ENCODE assay signal across 21 cellular contexts in genomic region chr17:49908782-49909714, GRCh38. TPM values are rescaled to one million over a fixed set of nuclear protein-coding genes. Genes with fewer than 3 reads are reported as not detected.
DNase-seq lines count a peak whose midpoint lies in the region; ATAC-seq, FAIRE-seq and TF ChIP-seq lines count a peak whose summit lies in the region.
"Had no signal": no experiment of that assay in that cellular context is flagged by ENCODE, and none has a peak within 500 bp of the region (broad histone marks: within the 10 kb centered on the region; RNA-seq: fewer than 3 reads in every experiment).

No MANE protein-coding gene starts in this region.

- H2BK120ac ChIP-seq in H1 (replicated peaks; ENCODE audit: low read depth, low read length) = no peak overlapping the region

- TF ChIP-seq POLR2A in H1 (IDR thresholded peaks at IDR 0.05; ENCODE audit: control extremely low read depth in 1 of 2, low read depth in 2 of 2, low read length in 2 of 2) (no peak), uterus (IDR thresholded peaks at IDR 0.05) (no peak), upper lobe of left lung (IDR thresholded peaks at IDR 0.05) (no peak)

- H3K79me1 ChIP-seq in H1 (ENCODE audit: low read depth, low read length) = no peaks in the 10 kb centered on the region

- peak overlapping the region; percentile 29 for H3K4me3 Mint-ChIP-seq in neural crest cell
- H3K4me3 Mint-ChIP-seq: HFFc6 had no signal

- H3K9me3 ChIP-seq in ES-I3 (ENCODE audit: control insufficient read depth, insufficient read depth, low read length) = no peaks in the 10 kb centered on the region
- no peaks in the 10 kb centered on the region for H3K9me3 ChIP-seq in NT2/D1 (ENCODE audit: insufficient read depth, low read length)
- no peaks in the 10 kb centered on the region for H3K9me3 ChIP-seq in H1 (ENCODE audit: insufficient read depth in 2 of 2, low read depth in 1 of 2, low read length in 1 of 2)
- no peaks in the 10 kb centered on the region for H3K9me3 ChIP-seq in uterus
- H3K9me3 ChIP-seq in upper lobe of left lung = no peaks in the 10 kb centered on the region
- H3K9me3 ChIP-seq: A549 had no signal

- peaks cover 18% of the 10 kb centered on the region for H3K4me1 ChIP-seq in ES-I3 (ENCODE audit: insufficient read depth, low read length)
- H3K4me1 ChIP-seq in NT2/D1 (ENCODE audit: insufficient read depth, insufficient read length) = peaks cover 35% of the 10 kb centered on the region
- peaks cover 0 to 24% (median 14%) of the 10 kb centered on the region in 4 experiments; a peak in 6 of 7 replicates for H3K4me1 ChIP-seq in H1 (replicated peaks in 1 of 4; ENCODE audit: control insufficient read depth in 3 of 4, insufficient read depth in 4 of 4, low read length in 3 of 4)
- H3K4me1 ChIP-seq in uterus = peaks cover 0 to 6% of the 10 kb centered on the region in 2 donors
- H3K4me1 ChIP-seq in upper lobe of left lung = peaks cover 0 to 11% (median 5%) of the 10 kb centered on the region in 4 donors

- no peak for TF ChIP-seq EP300 in H1 (IDR thresholded peaks at IDR 0.05; ENCODE audit: borderline replicate concordance in 1 of 2, low read depth in 2 of 2, low read length in 2 of 2)
- TF ChIP-seq EP300 in upper lobe of left lung (IDR thresholded peaks at IDR 0.05) = no peak

- DNase-seq in NT2/D1 (ENCODE audit: low read depth, low spot score) (no peak), H1 (ENCODE audit: low read depth in 1 of 2, low spot score in 2 of 2) (no peak), neural crest cell (ENCODE audit: low read depth, low spot score) (no peak), uterus (no peak), upper lobe of left lung (no peak), NCI-H446 treated with DMSO at 0.1 percent for 48 hours (lab: John Stamatoyannopoulos, UW) (no peak)
- DNase-seq: AML-193; CD4-positive, CD25-positive, alpha-beta regulatory T cell; DMS79; GF-D8; HFFc6; NCI-H1092; NCI-H1694; NCI-H2171; NCI-H524 treated with DMSO at 0.1 percent for 48 hours; PC-3 had no signal

- no peak for TF ChIP-seq CTCF in H1 (IDR thresholded peaks at IDR 0.05; ENCODE audit: control extremely low read depth in 1 of 3, insufficient read depth in 1 of 3, low read depth in 1 of 3, low read length in 3 of 3)
- no peak for TF ChIP-seq CTCF in neural crest cell (conservative IDR thresholded peaks at IDR 0.05)
- no peak for TF ChIP-seq CTCF in uterus (IDR thresholded peaks at IDR 0.05)
- TF ChIP-seq CTCF in upper lobe of left lung (IDR thresholded peaks at IDR 0.05) = no peak

- no peaks in the 10 kb centered on the region for H3K36me3 Mint-ChIP-seq in neural crest cell (ENCODE audit: low read depth)
- H3K36me3 Mint-ChIP-seq: CD4-positive, CD25-positive, alpha-beta regulatory T cell had no signal

- H3K4me3 ChIP-seq in NT2/D1 (ENCODE audit: insufficient read length, low read depth) (no peak overlapping the region), H1 (ENCODE audit: extremely low read depth in 1 of 4, insufficient read depth in 2 of 4, low read depth in 3 of 4, low read length in 4 of 4) (peak overlapping the region in 1 of 4 experiments; percentile 69; a peak in 1 of 8 replicates), uterus (no peak overlapping the region), upper lobe of left lung (no peak overlapping the region)
- H3K4me3 ChIP-seq: A549, SK-N-MC had no signal

- no peak overlapping the region for H3K4ac ChIP-seq in H1 (replicated peaks; ENCODE audit: insufficient read length, low read depth, low read length)

- intact Hi-C loops in uterus (cut with DNase I; ENCODE audit: low total_unique reads) = no loop called here

- no peak overlapping the region for H2AFZ ChIP-seq in H1 (ENCODE audit: low read length)

- H3K36me3 ChIP-seq in ES-I3 (ENCODE audit: insufficient read depth, low read length) = no peaks in the 10 kb centered on the region
- H3K36me3 ChIP-seq in NT2/D1 (ENCODE audit: insufficient read depth, insufficient read length, low read length) = no peaks in the 10 kb centered on the region
- H3K36me3 ChIP-seq in H1 (ENCODE audit: control insufficient read depth in 2 of 4, insufficient read depth in 4 of 4, low read length in 3 of 4) = no peaks in the 10 kb centered on the region
- H3K36me3 ChIP-seq in uterus = no peaks in the 10 kb centered on the region
- no peaks in the 10 kb centered on the region for H3K36me3 ChIP-seq in upper lobe of left lung

- no peak; a peak in 1 of 4 replicates for TF ChIP-seq RAD21 in H1 (IDR thresholded peaks at IDR 0.05 in 1 of 2, conservative IDR thresholded peaks at IDR 0.05 in 1 of 2; ENCODE audit: low read depth in 2 of 2, low read length in 2 of 2)

- H3K14ac ChIP-seq in H1 (ENCODE audit: insufficient read length) = peak overlapping the region; percentile 44

- peak overlapping the region; percentile 79 for H2AK5ac ChIP-seq in H1 (ENCODE audit: low read depth, low read length)

- H3K23me2 ChIP-seq in H1 (ENCODE audit: low read depth, low read length) = peaks cover 2% of the 10 kb centered on the region; the same call in 1 of the 2 replicates

- H4K8ac ChIP-seq in H1 (ENCODE audit: extremely low read depth, insufficient read depth, low read length) = no peak overlapping the region

- H3K27ac ChIP-seq in H1 (ENCODE audit: low read depth, low read length) = no peak overlapping the region
- H3K27ac ChIP-seq in uterus = no peak overlapping the region
- no peak overlapping the region for H3K27ac ChIP-seq in upper lobe of left lung
- H3K27ac ChIP-seq: KMS-11, SK-N-MC had no signal

- peak overlapping the region; percentile 56 to 88 for H3K4me2 ChIP-seq in H1 (ENCODE audit: insufficient read depth in 1 of 2, low read depth in 2 of 2, low read length in 2 of 2)
- H3K4me2 ChIP-seq: KMS-11 had no signal

- ATAC-seq in upper lobe of left lung (ENCODE audit: low FRiP score in 2 of 2) (no peak), esophagus mucosa (no peak)
- ATAC-seq: PC-3 had no signal

- H2BK5ac ChIP-seq in H1 (ENCODE audit: low read depth, low read length) = 0 out of 2 replicates have a peak overlapping the region, but pooled peaks have one; percentile 2

- CTCF ChIA-PET in H1 (lab: Charles Lee; ENCODE audit: partially characterized antibody) = interaction anchor here (0.6 to 10.0 kb wide), 33 partner anchors 8 to 185 kb away, joined by 3 to 156 read pairs (median 4); partner anchors contain the start of gene DLX3

- WGBS in H1 (ENCODE audit: extremely low coverage in 1 of 2, insufficient coverage in 1 of 2, insufficient read length in 1 of 2, insufficient replicate concordance in 2 of 2, low coverage in 1 of 2, low lambda C conversion rate in 2 of 2, missing lambda C conversion rate in 1 of 2), 2 experiments = 56% methylated on average over 21 of the region's 23 CpGs; no CpG with 5 or more reads in 1 of the 2 experiments
- WGBS in upper lobe of left lung, 2 donors = 51 to 63% methylated on average over 8 to 22 of the region's 23 CpGs

- H3K27me3 ChIP-seq in NT2/D1 (ENCODE audit: insufficient read depth, insufficient read length) (peaks cover 68% of the 10 kb centered on the region), H1 (replicated peaks in 1 of 4; ENCODE audit: control insufficient read depth in 3 of 4, extremely low read depth in 1 of 4, insufficient read depth in 3 of 4, low read length in 3 of 4) (peaks cover 12 to 74% (median 71%) of the 10 kb centered on the region in 4 experiments), uterus (peaks cover 0 to 16% of the 10 kb centered on the region in 2 donors), upper lobe of left lung (peaks cover 0 to 34% (median 14%) of the 10 kb centered on the region in 4 donors)

- H4K91ac ChIP-seq in H1 (replicated peaks; ENCODE audit: insufficient read length, low read length) = peak overlapping the region; percentile 92

- H3K18ac ChIP-seq in H1 (ENCODE audit: extremely low read depth, low read length) = no peak overlapping the region; the same call in none of the 2 replicates

- H4K20me1 ChIP-seq in H1 (replicated peaks in 1 of 2; ENCODE audit: control insufficient read depth in 1 of 2, insufficient read depth in 2 of 2, low read length in 2 of 2) = peaks cover 0 to 4% of the 10 kb centered on the region in 2 experiments

- H2BK15ac ChIP-seq in H1 (ENCODE audit: low read length) = peak overlapping the region; percentile 12; the same call in 1 of the 2 replicates

- peaks cover 9% of the 10 kb centered on the region for H3K4me1 Mint-ChIP-seq in neural crest cell

- H3K9me3 Mint-ChIP-seq in neural crest cell = no peaks in the 10 kb centered on the region
- H3K9me3 Mint-ChIP-seq: HFFc6 had no signal

- H3K56ac ChIP-seq in H1 (replicated peaks; ENCODE audit: insufficient read length, low read depth, low read length) = no peak overlapping the region

- FAIRE-seq in H1 (lab: Jason Lieb, UNC) = no peak
- FAIRE-seq: A549 had no signal

- POLR2A ChIA-PET in H1 (lab: Charles Lee; ENCODE audit: partially characterized antibody) = interaction anchor here (0.9 to 4.2 kb wide), 19 partner anchors 10 to 85 kb away, joined by 3 to 14 read pairs (median 5); partner anchors contain the start of genes DLX3 and DLX4

- H2BK12ac ChIP-seq in H1 (ENCODE audit: low read depth, low read length) = peak overlapping the region; percentile 77; the same call in 1 of the 2 replicates

- H3K27ac Mint-ChIP-seq in neural crest cell (ENCODE audit: unreplicated experiment) = no peak overlapping the region
- H3K27ac Mint-ChIP-seq: CD4-positive, CD25-positive, alpha-beta regulatory T cell; HFFc6 had no signal

- H3K79me2 ChIP-seq in H1 (ENCODE audit: control insufficient read depth in 1 of 2, insufficient read depth in 2 of 2, low read length in 2 of 2) = no peaks in the 10 kb centered on the region

- H2BK20ac ChIP-seq in H1 (ENCODE audit: low read length) = peak overlapping the region; percentile 1; the same call in 1 of the 2 replicates

- H3K23ac ChIP-seq in H1 (ENCODE audit: insufficient read length) = no peak overlapping the region

- H3K9ac ChIP-seq in ES-I3 (ENCODE audit: low read depth, low read length) = peak overlapping the region; percentile 49; the same call in 1 of the 2 replicates
- peak overlapping the region; percentile 18 for H3K9ac ChIP-seq in NT2/D1 (ENCODE audit: insufficient read length, low read depth)
- H3K9ac ChIP-seq in H1 (replicated peaks in 1 of 4; ENCODE audit: extremely low read depth in 1 of 4, low read depth in 3 of 4, low read length in 3 of 4) = no peak overlapping the region; a peak in 1 of 7 replicates
- H3K9ac ChIP-seq: KMS-11 had no signal

- H4K5ac ChIP-seq in H1 (ENCODE audit: insufficient read length, low read depth, low read length) = no peak overlapping the region

- peaks cover 90% of the 10 kb centered on the region for H3K27me3 Mint-ChIP-seq in neural crest cell (ENCODE audit: low read depth)

RNA-seq across cellular contexts. Expression of gene DLX4, which starts 59.9 kb away (rescaled TPM):
- 0.80 and 0.88 TPM in 2 replicates for total RNA-seq in H1 (2021; fragmentation: NEBNext Ultra II Directional; extraction: Animal tissue kit (Norgen Biotek cat#: 25700))
- 0.67 and 1.5 TPM in 2 replicates for polyA plus RNA-seq in H1 (2011; rRNA removed)
- polyA plus RNA-seq in H1 (2011; cell fraction: cytosol; rRNA removed) = 0.94 TPM
- 5.0 TPM for polyA plus RNA-seq in H1 (2011; cell fraction: nucleus; rRNA removed)
- polyA plus RNA-seq in H1 (2012, experiment 1 of 2) = 0.64 to 1.2 TPM (median 0.93 TPM) in 4 replicates
- polyA plus RNA-seq in H1 (2012, experiment 2 of 2) = 0.84 TPM
- polyA plus RNA-seq in H1 (2013, experiment 1 of 2) = 0.97 TPM
- polyA plus RNA-seq in H1 (2013, experiment 2 of 2) = 0.87 TPM
- polyA minus RNA-seq in H1 (2011; rRNA and poly(A)+ RNA removed) = 0.39 and 0.73 TPM in 2 replicates
- polyA minus RNA-seq in H1 (2011; cell fraction: cytosol; rRNA and poly(A)+ RNA removed) = 0.88 TPM
- polyA minus RNA-seq in H1 (2011; cell fraction: nucleus; rRNA and poly(A)+ RNA removed) = 2.2 TPM
- total RNA-seq in neural crest cell (0.49 and 0.61 TPM in 2 replicates), uterus (not detected), upper lobe of left lung (10 to 100 TPM in 1 of 6 donors, 1 to 10 TPM in 4, under 1 TPM in 1; 0.61 to 12.7 (median 2.5) TPM), esophagus mucosa (0.52 TPM)
- total RNA-seq: CD4-positive, CD25-positive, alpha-beta regulatory T cell; HFFc6 had no signal
- polyA plus RNA-seq: CD4-positive, CD25-positive, alpha-beta regulatory T cell had no signal

Comparison
In these comparisons a context has a peak if more than half of its experiments do, and no peak if none do; other contexts are left out.
1. H3K9ac ChIP-seq: peak in ES-I3 (single experiment) and NT2/D1 (single experiment); none in H1 (0 of 4).